Comparison of ENCODE assay signal across 19 cellular contexts in genomic region chr1:151935154-151935553, GRCh38. TPM values are rescaled to one million over a fixed set of nuclear protein-coding genes. Genes with fewer than 3 reads are reported as not detected.
DNase-seq lines count a peak whose midpoint lies in the region; ATAC-seq, FAIRE-seq and TF ChIP-seq lines count a peak whose summit lies in the region.
"Had no signal": no experiment of that assay in that cellular context is flagged by ENCODE, and none has a peak within 500 bp of the region (broad histone marks: within the 10 kb centered on the region; RNA-seq: fewer than 3 reads in every experiment).

No MANE protein-coding gene starts in this region.

- H3K4me1 ChIP-seq in A549 (peaks cover 38% of the 10 kb centered on the region), mesenchymal stem cell (ENCODE audit: control insufficient read depth, insufficient read depth, low read depth, low read length) (peaks cover 6% of the 10 kb centered on the region), HepG2 (ENCODE audit: insufficient read depth, low read length) (no peaks in the 10 kb centered on the region)

- no peak overlapping the region for H2AFZ ChIP-seq in mesenchymal stem cell (ENCODE audit: low read depth, low read length)
- no peak overlapping the region for H2AFZ ChIP-seq in HepG2 (ENCODE audit: low read length)

- POLR2A ChIA-PET in A549 (lab: Yijun Ruan, JAX) (no interaction called here), HepG2 (lab: Yijun Ruan, JAX) (interaction anchor here (1.3 kb wide), 1 partner anchor 66 kb away, joined by 3 read pairs; no protein-coding TSS in a partner anchor)

- no peak overlapping the region for H2BK12ac ChIP-seq in mesenchymal stem cell (ENCODE audit: low read length in 2 of 2)

- in situ Hi-C loops in HepG2 (cut with HindIII; ENCODE audit: extremely low pct_ligation_motif_present, low pct_unique_long_range_greater_than_20kb): no loop called here

- no peak overlapping the region for H3K18ac ChIP-seq in mesenchymal stem cell (ENCODE audit: low read depth in 1 of 2, low read length in 2 of 2)

- FAIRE-seq in A549 (lab: Jason Lieb, UNC): no peak
- FAIRE-seq in HepG2 (lab: Jason Lieb, UNC): no peak
- FAIRE-seq: D721Med, H54, pancreas had no signal

- H3K27me3 ChIP-seq in mesenchymal stem cell (ENCODE audit: control insufficient read depth in 1 of 2, insufficient read depth in 1 of 2, low read length in 2 of 2) (no peaks in the 10 kb centered on the region), HepG2 (ENCODE audit: control insufficient read depth in 1 of 2, insufficient read depth in 2 of 2, low read length in 2 of 2) (no peaks in the 10 kb centered on the region)
- H3K27me3 ChIP-seq: pancreas had no signal

- TF ChIP-seq RAD21 in A549 (conservative IDR thresholded peaks at IDR 0.05 in 1 of 2, IDR thresholded peaks at IDR 0.05 in 1 of 2) (no peak), HepG2 (CRISPR knock-in tag; IDR thresholded peaks at IDR 0.05) (no peak)

- H2AK5ac ChIP-seq in mesenchymal stem cell (ENCODE audit: low read length, severe bottlenecking): no peak overlapping the region

- H4K91ac ChIP-seq in mesenchymal stem cell (ENCODE audit: low read length): no peak overlapping the region

- H3K4me2 ChIP-seq in A549 (peak overlapping the region; percentile 90; the same call in 2 of the 3 replicates), mesenchymal stem cell (ENCODE audit: low read length, poor library complexity, severe bottlenecking) (no peak overlapping the region), HepG2 (ENCODE audit: low read depth, low read length) (no peak overlapping the region)

- no peak overlapping the region for H4K8ac ChIP-seq in mesenchymal stem cell (ENCODE audit: low read length)

- H3K27ac ChIP-seq in A549 (peak overlapping the region; percentile 77 to 80; a peak in 5 of 6 replicates), mesenchymal stem cell (ENCODE audit: low read length, poor library complexity, severe bottlenecking) (no peak overlapping the region), HepG2 (ENCODE audit: extremely low read length, insufficient read depth, low read length) (no peak overlapping the region)
- H3K27ac ChIP-seq: coronary artery, HL-60 had no signal

- intact Hi-C loops in HepG2 (cut with micrococcal nuclease; ENCODE audit: unreplicated experiment): loop anchor here (2.0 kb wide), 1 partner anchor 34 kb away; no protein-coding TSS in a partner anchor

- no peaks in the 10 kb centered on the region for H3K79me1 ChIP-seq in mesenchymal stem cell (replicated peaks; ENCODE audit: low read length, poor library complexity, severe bottlenecking)

- no peaks in the 10 kb centered on the region for H4K20me1 ChIP-seq in HepG2 (ENCODE audit: insufficient read depth, low read length)

- H3K9me3 ChIP-seq in A549 (no peaks in the 10 kb centered on the region), mesenchymal stem cell (ENCODE audit: control insufficient read depth, low read length) (no peaks in the 10 kb centered on the region), HepG2 (ENCODE audit: low read length) (no peaks in the 10 kb centered on the region)
- H3K9me3 ChIP-seq: pancreas had no signal

- no peaks in the 10 kb centered on the region for H3K9me3 Mint-ChIP-seq in central memory CD8-positive, alpha-beta T cell
- H3K9me3 Mint-ChIP-seq in immature natural killer cell: peaks cover 0 to 2% (median 0%) of the 10 kb centered on the region in 6 donors

- TF ChIP-seq POLR2A in A549 (IDR thresholded peaks at IDR 0.05; ENCODE audit: low read length): no peak
- TF ChIP-seq POLR2A in HepG2 (IDR thresholded peaks at IDR 0.05; ENCODE audit: insufficient read depth in 1 of 2, low read depth in 2 of 2, low read length in 2 of 2): no peak

- no peak overlapping the region for H2BK5ac ChIP-seq in mesenchymal stem cell (ENCODE audit: low read depth, low read length, poor library complexity, severe bottlenecking)

- WGBS in A549 (ENCODE audit: missing lambda C conversion rate): 63% methylated on average over 3 of the region's 3 CpGs
- 33% methylated on average over 1 of the region's 3 CpGs for WGBS in mesenchymal stem cell
- WGBS in HepG2 (ENCODE audit: low lambda C conversion rate): 34% methylated on average over 3 of the region's 3 CpGs

- CTCF ChIA-PET in A549 (lab: Yijun Ruan, JAX): interaction anchor here (0.6 to 13.8 kb wide), 29 partner anchors 9 to 1018 kb away, joined by 3 to 378 read pairs (median 5); partner anchors contain the start of genes S100A10, S100A11 and THEM4
- CTCF ChIA-PET in HepG2 (lab: Yijun Ruan, JAX; ENCODE audit: low intra/inter-chr PET ratio, low total read pairs): interaction anchor here (2.0 to 3.1 kb wide), 3 partner anchors 61 to 78 kb away, joined by 9 to 33 read pairs (median 13); no protein-coding TSS in a partner anchor

- no peak overlapping the region for H2BK120ac ChIP-seq in mesenchymal stem cell (ENCODE audit: low read depth, low read length)

- H3K27ac Mint-ChIP-seq in central memory CD8-positive, alpha-beta T cell (ENCODE audit: low read depth): peak overlapping the region; percentile 20
- no peak overlapping the region for H3K27ac Mint-ChIP-seq in immature natural killer cell

- no peak overlapping the region for H3K4me3 ChIP-seq in A549
- no peak overlapping the region for H3K4me3 ChIP-seq in mesenchymal stem cell (ENCODE audit: insufficient read depth in 1 of 2, low read depth in 1 of 2, low read length in 2 of 2)
- H3K4me3 ChIP-seq in HepG2 (replicated peaks in 1 of 3; ENCODE audit: insufficient read depth in 1 of 3, low read depth in 2 of 3, low read length in 3 of 3): no peak overlapping the region
- H3K4me3 ChIP-seq: coronary artery, pancreas had no signal

- H3K23ac ChIP-seq in mesenchymal stem cell (ENCODE audit: low read length in 2 of 2): no peak overlapping the region

- no peak for DNase-seq in A549 (ENCODE audit: low read depth in 1 of 2, low spot score in 1 of 2)
- peak; percentile 26 for DNase-seq in LoVo (ENCODE audit: low spot score)
- no peak for DNase-seq in central memory CD8-positive, alpha-beta T cell (ENCODE audit: low spot score in 2 of 2)
- peak; percentile 40 for DNase-seq in mesenchymal stem cell
- DNase-seq in HepG2 (ENCODE audit: low spot score): no peak
- DNase-seq in UCSD-AML1 (lab: John Stamatoyannopoulos, UW; ENCODE audit: unreplicated experiment): no peak
- no peak for DNase-seq in immature natural killer cell
- DNase-seq: activated CD4-positive, CD25-positive, alpha-beta regulatory T cell treated with anti-CD3 and anti-CD28 coated beads, Interleukin-2, amount 50 U/mL, for 72 hours; amniotic stem cell; mammary epithelial cell; NCI-H2107; pancreas; stimulated activated CD4-positive, alpha-beta T cell treated with anti-CD3 and anti-CD28 coated beads, Interleukin-12 subunit alpha, Interleukin-12 subunit beta, amount 100 ng/mL, for 4 hours; substantia nigra had no signal

- H3K79me2 ChIP-seq in HepG2 (ENCODE audit: insufficient read depth, low read length): no peaks in the 10 kb centered on the region

- no peak overlapping the region for H3K4ac ChIP-seq in mesenchymal stem cell (ENCODE audit: low read depth in 1 of 2, low read length in 2 of 2)

- H2BK15ac ChIP-seq in mesenchymal stem cell (ENCODE audit: low read depth, poor library complexity, severe bottlenecking): no peak overlapping the region

- no peak for TF ChIP-seq CTCF in A549 (IDR thresholded peaks at IDR 0.05)
- no peak for TF ChIP-seq CTCF in HepG2 (CRISPR knock-in tag; IDR thresholded peaks at IDR 0.05)

- no TSS peak for BruUV-seq in HepG2 (replicated peaks; lab: Mats Ljungman, UMichigan)

- H3K36me3 Mint-ChIP-seq in central memory CD8-positive, alpha-beta T cell (ENCODE audit: insufficient read depth): peaks cover 2% of the 10 kb centered on the region
- H3K36me3 Mint-ChIP-seq in immature natural killer cell: no peaks in the 10 kb centered on the region

- peak overlapping the region; percentile 16 for H3K9ac ChIP-seq in mesenchymal stem cell (ENCODE audit: low read length)
- no peak overlapping the region for H3K9ac ChIP-seq in HepG2 (ENCODE audit: insufficient read depth, low read depth, low read length)

- H3K4me1 Mint-ChIP-seq in central memory CD8-positive, alpha-beta T cell: peaks cover 6% of the 10 kb centered on the region
- H3K4me1 Mint-ChIP-seq in immature natural killer cell: no peaks in the 10 kb centered on the region

- no peak overlapping the region for H3K4me3 Mint-ChIP-seq in central memory CD8-positive, alpha-beta T cell
- no peak overlapping the region for H3K4me3 Mint-ChIP-seq in immature natural killer cell

- peaks cover 8% of the 10 kb centered on the region for H3K27me3 Mint-ChIP-seq in central memory CD8-positive, alpha-beta T cell
- peaks cover 0 to 2% (median 0%) of the 10 kb centered on the region in 3 donors for H3K27me3 Mint-ChIP-seq in immature natural killer cell (ENCODE audit: low read depth in 3 of 3)

- no peak for TF ChIP-seq EP300 in A549 (IDR thresholded peaks at IDR 0.05)
- TF ChIP-seq EP300 in HepG2 (IDR thresholded peaks at IDR 0.05; ENCODE audit: low read depth in 2 of 2, low read length in 2 of 2): no peak
- TF ChIP-seq EP300 in HepG2 (CRISPR knock-in tag; IDR thresholded peaks at IDR 0.05; ENCODE audit: borderline replicate concordance): no peak

- H3K36me3 ChIP-seq in mesenchymal stem cell (ENCODE audit: control insufficient read depth in 1 of 2, insufficient read depth in 2 of 2, low read depth in 1 of 2, low read length in 2 of 2) (no peaks in the 10 kb centered on the region), HepG2 (replicated peaks in 1 of 2; ENCODE audit: control insufficient read depth in 1 of 2, insufficient read depth in 2 of 2, low read length in 2 of 2) (no peaks in the 10 kb centered on the region)
- H3K36me3 ChIP-seq: pancreas had no signal

- no peak overlapping the region for H3K14ac ChIP-seq in mesenchymal stem cell (ENCODE audit: low read length in 2 of 2)

- ATAC-seq in A549 (peak in 1 of 2 experiments; percentile 45; a peak in 2 of 6 replicates), HepG2 (no peak), GM21717 (IDR thresholded peaks at IDR 0.05; ENCODE audit: unreplicated experiment) (no peak)
- ATAC-seq in central memory CD8-positive, alpha-beta T cell (replicated peaks; ENCODE audit: extremely low read depth, poor library complexity, severe bottlenecking): no peak
- ATAC-seq: pancreas had no signal

RNA-seq across cellular contexts. Expression of gene THEM4, which starts 25.8 kb away (rescaled TPM):
- polyA plus RNA-seq in A549 (2011; rRNA removed) (28.1 and 32.3 TPM in 2 replicates), A549 (2017; fragmentation: RNase III; extraction: RNeasy Plus Mini Kit Qiagen cat#74134 plus additional on column Dnase treatment) (16.6 to 19.6 TPM (median 19.0 TPM) in 3 replicates), HepG2 (2011; rRNA removed) (11.2 and 13.9 TPM in 2 replicates), immature natural killer cell (10 to 100 TPM; 29.9 to 38.1 (median 36.7) TPM)
- 14.1 and 16.5 TPM in 2 replicates for polyA plus RNA-seq in A549 (2012; cell fraction: cytosol; rRNA removed)
- 6.7 and 12.5 TPM in 2 replicates for polyA plus RNA-seq in A549 (2012; cell fraction: nucleus; rRNA removed)
- polyA minus RNA-seq in A549 (2011; rRNA and poly(A)+ RNA removed): 11.6 and 15.6 TPM in 2 replicates
- polyA plus RNA-seq in mesenchymal stem cell (2013, experiment 1 of 2): 13.4 TPM
- 13.6 TPM for polyA plus RNA-seq in mesenchymal stem cell (2013, experiment 2 of 2)
- total RNA-seq in HepG2 (2016; rRNA removed; fragmentation: Illumina TruSeq; extraction: Trizol): 10.9 and 12.8 TPM in 2 replicates
- total RNA-seq in HepG2 (2016; cell fraction: cytosol; rRNA removed; fragmentation: Illumina TruSeq; extraction: Trizol; ENCODE audit: low read depth): 11.8 and 13.1 TPM in 2 replicates
- total RNA-seq in HepG2 (2016; cell fraction: insoluble cytoplasmic fraction; rRNA removed; fragmentation: Illumina TruSeq; extraction: Trizol): 10.3 and 12.6 TPM in 2 replicates
- total RNA-seq in HepG2 (2016; cell fraction: membrane; rRNA removed; fragmentation: Illumina TruSeq; extraction: Trizol): 18.4 TPM in 2 replicates
- 4.8 and 7.4 TPM in 2 replicates for total RNA-seq in HepG2 (2016; cell fraction: nucleus; rRNA removed; fragmentation: Illumina TruSeq; extraction: Trizol)
- 6.1 and 9.4 TPM in 2 replicates for polyA plus RNA-seq in HepG2 (2011; cell fraction: cytosol; rRNA removed)
- 5.0 and 8.6 TPM in 2 replicates for polyA plus RNA-seq in HepG2 (2011; cell fraction: nucleus; rRNA removed)
- 7.4 and 9.5 TPM in 2 replicates for polyA plus RNA-seq in HepG2 (2012)
- 17.6 and 24.8 TPM in 2 replicates for polyA plus RNA-seq in HepG2 (2016; cell fraction: cytosol; fragmentation: Illumina TruSeq; extraction: Trizol; ENCODE audit: low read depth)
- polyA plus RNA-seq in HepG2 (2016; cell fraction: insoluble cytoplasmic fraction; fragmentation: Illumina TruSeq; extraction: Trizol; ENCODE audit: low read depth): 15.4 and 16.4 TPM in 2 replicates
- 18.9 and 19.1 TPM in 2 replicates for polyA plus RNA-seq in HepG2 (2016; cell fraction: membrane; fragmentation: Illumina TruSeq; extraction: Trizol; ENCODE audit: low read depth)
- polyA plus RNA-seq in HepG2 (2016; cell fraction: nucleus; fragmentation: Illumina TruSeq; extraction: Trizol; ENCODE audit: insufficient read depth, low read depth): 14.0 and 15.0 TPM in 2 replicates
- polyA minus RNA-seq in HepG2 (2011; rRNA and poly(A)+ RNA removed; ENCODE audit: low replicate concordance): 4.5 and 24.8 TPM in 2 replicates
- 3.4 and 4.2 TPM in 2 replicates for polyA minus RNA-seq in HepG2 (2011; cell fraction: cytosol; rRNA and poly(A)+ RNA removed)
- 11.7 and 12.8 TPM in 2 replicates for polyA minus RNA-seq in HepG2 (2011; cell fraction: nucleus; rRNA and poly(A)+ RNA removed)

RNA-seq across cellular contexts. Expression of gene S100A10, which starts 58.5 kb away (rescaled TPM):
- 505 and 515 TPM in 2 replicates for polyA plus RNA-seq in A549 (2011; rRNA removed)
- polyA plus RNA-seq in A549 (2012; cell fraction: cytosol; rRNA removed): 323 and 344 TPM in 2 replicates
- polyA plus RNA-seq in A549 (2012; cell fraction: nucleus; rRNA removed): 72.0 and 86.0 TPM in 2 replicates
- polyA plus RNA-seq in A549 (2017; fragmentation: RNase III; extraction: RNeasy Plus Mini Kit Qiagen cat#74134 plus additional on column Dnase treatment): 2,059 to 2,476 TPM (median 2,077 TPM) in 3 replicates
- polyA minus RNA-seq in A549 (2011; rRNA and poly(A)+ RNA removed): 228 and 259 TPM in 2 replicates
- 743 TPM for polyA plus RNA-seq in mesenchymal stem cell (2013, experiment 1 of 2)
- polyA plus RNA-seq in mesenchymal stem cell (2013, experiment 2 of 2): 740 TPM
- total RNA-seq in HepG2 (2016; rRNA removed; fragmentation: Illumina TruSeq; extraction: Trizol): 16.8 and 25.6 TPM in 2 replicates
- 11.2 and 14.8 TPM in 2 replicates for total RNA-seq in HepG2 (2016; cell fraction: cytosol; rRNA removed; fragmentation: Illumina TruSeq; extraction: Trizol; ENCODE audit: low read depth)
- total RNA-seq in HepG2 (2016; cell fraction: insoluble cytoplasmic fraction; rRNA removed; fragmentation: Illumina TruSeq; extraction: Trizol): 16.6 and 20.0 TPM in 2 replicates
- 11.0 and 15.4 TPM in 2 replicates for total RNA-seq in HepG2 (2016; cell fraction: membrane; rRNA removed; fragmentation: Illumina TruSeq; extraction: Trizol)
- total RNA-seq in HepG2 (2016; cell fraction: nucleus; rRNA removed; fragmentation: Illumina TruSeq; extraction: Trizol): 9.2 and 9.3 TPM in 2 replicates
- 21.2 and 28.7 TPM in 2 replicates for polyA plus RNA-seq in HepG2 (2011; rRNA removed)
- polyA plus RNA-seq in HepG2 (2011; cell fraction: cytosol; rRNA removed): 20.0 and 23.9 TPM in 2 replicates
- 4.5 and 6.8 TPM in 2 replicates for polyA plus RNA-seq in HepG2 (2011; cell fraction: nucleus; rRNA removed)
- 83.4 and 162 TPM in 2 replicates for polyA plus RNA-seq in HepG2 (2012)
- polyA plus RNA-seq in HepG2 (2016; cell fraction: cytosol; fragmentation: Illumina TruSeq; extraction: Trizol; ENCODE audit: low read depth): 40.3 and 56.7 TPM in 2 replicates
- polyA plus RNA-seq in HepG2 (2016; cell fraction: insoluble cytoplasmic fraction; fragmentation: Illumina TruSeq; extraction: Trizol; ENCODE audit: low read depth): 59.5 and 63.7 TPM in 2 replicates
- polyA plus RNA-seq in HepG2 (2016; cell fraction: membrane; fragmentation: Illumina TruSeq; extraction: Trizol; ENCODE audit: low read depth): 33.3 and 43.6 TPM in 2 replicates
- 26.6 and 31.6 TPM in 2 replicates for polyA plus RNA-seq in HepG2 (2016; cell fraction: nucleus; fragmentation: Illumina TruSeq; extraction: Trizol; ENCODE audit: insufficient read depth, low read depth)
- polyA minus RNA-seq in HepG2 (2011; rRNA and poly(A)+ RNA removed; ENCODE audit: low replicate concordance): 10.2 and 42.1 TPM in 2 replicates
- 51.8 and 64.0 TPM in 2 replicates for polyA minus RNA-seq in HepG2 (2011; cell fraction: cytosol; rRNA and poly(A)+ RNA removed)
- 12.5 and 18.9 TPM in 2 replicates for polyA minus RNA-seq in HepG2 (2011; cell fraction: nucleus; rRNA and poly(A)+ RNA removed)
- polyA plus RNA-seq in immature natural killer cell: 100 to 1,000 TPM; 445 to 680 (median 567) TPM

Comparison
In these comparisons a context has a peak if more than half of its experiments do, and no peak if none do; other contexts are left out.
1. DNase-seq: peak in LoVo (single experiment) and mesenchymal stem cell (single experiment); none in A549 (0 of 2), central memory CD8-positive, alpha-beta T cell (0 of 2), HepG2 (single experiment), UCSD-AML1 (single experiment) and immature natural killer cell (0 of 3).
2. H3K27ac ChIP-seq: peak in A549 (2 of 2); none in mesenchymal stem cell (single experiment) and HepG2 (single experiment).